ENCODE assay signal across 8 cellular contexts in genomic region chr1:115112496-115113375, GRCh38. TPM values are rescaled to one million over a fixed set of nuclear protein-coding genes. Genes with fewer than 3 reads are reported as not detected.
DNase-seq lines count a peak whose midpoint lies in the region; ATAC-seq, FAIRE-seq and TF ChIP-seq lines count a peak whose summit lies in the region.

No MANE protein-coding gene starts in this region.

- H4K20me1 ChIP-seq in GM12878 (ENCODE audit: control insufficient read depth, insufficient read depth), result peaks cover 4% of the 10 kb centered on the region; the same call in 1 of the 2 replicates

- TF ChIP-seq EP300 in GM12878 (IDR thresholded peaks at IDR 0.05; ENCODE audit: borderline replicate concordance in 1 of 2, control insufficient read depth in 1 of 2, low read depth in 2 of 2, low read length in 2 of 2), result no peak

- in situ Hi-C loops in GM13976 (cut with MboI; ENCODE audit: low sequenced_read_pairs, unreplicated experiment), result no loop called here
- in situ Hi-C loops in GM12878 (cut with MboI), result loop anchor here (5.0 kb wide), 1 partner anchor 135 kb away; no protein-coding TSS in a partner anchor

- ATAC-seq in GM12878 (peak; percentile 70), left lobe of liver (peak; percentile 86), HG02884 (IDR thresholded peaks at IDR 0.05; ENCODE audit: unreplicated experiment) (no peak), HG03432 (IDR thresholded peaks at IDR 0.05; ENCODE audit: unreplicated experiment) (no peak)

- H3K27me3 ChIP-seq in ACC112 (ENCODE audit: insufficient read depth, low read length), result no peaks in the 10 kb centered on the region
- H3K27me3 ChIP-seq in GM12878 (replicated peaks in 1 of 2; ENCODE audit: control insufficient read depth in 2 of 2, insufficient read depth in 2 of 2, low read length in 1 of 2), result no peaks in the 10 kb centered on the region; a peak in 1 of 4 replicates

- H3K4me3 ChIP-seq in ACC112 (ENCODE audit: low read depth, low read length) (no peak overlapping the region), GM12878 (no peak overlapping the region)

- H3K27ac ChIP-seq in ACC112 (ENCODE audit: low read depth, low read length) (no peak overlapping the region), GM12878 (ENCODE audit: control insufficient read depth, insufficient read depth) (no peak overlapping the region)

- TF ChIP-seq CTCF in GM13976 (IDR thresholded peaks at IDR 0.05; ENCODE audit: borderline replicate concordance, control extremely low read depth, extremely low read depth, insufficient read depth, missing control alignments) (peak; percentile 95), GM12878 (IDR thresholded peaks at IDR 0.05 in 2 of 3, conservative IDR thresholded peaks at IDR 0.05 in 1 of 3; ENCODE audit: control insufficient read depth in 2 of 3, extremely low read depth in 1 of 3, insufficient read depth in 1 of 3, low read depth in 3 of 3, low read length in 3 of 3) (peak; percentile 77 to 95 (median 90))

- FAIRE-seq in GM12878 (lab: Jason Lieb, UNC), result no peak

- no peak overlapping the region for H3K27ac Mint-ChIP-seq in T-helper 2 cell treated with Interferon-gamma antibody and Interleukin-4, amounts not matched to agents 5 μg/mL and 100 μg/mL, for 36 hours

- H3K4me1 Mint-ChIP-seq in T-helper 2 cell treated with Interferon-gamma antibody and Interleukin-4, amounts not matched to agents 5 μg/mL and 100 μg/mL, for 36 hours (ENCODE audit: low read depth), result peaks cover 5% of the 10 kb centered on the region

- no peaks in the 10 kb centered on the region for H3K9me3 ChIP-seq in GM12878 (replicated peaks; ENCODE audit: control insufficient read depth, insufficient read depth, low read length)

- RAD21 ChIA-PET in GM12878 (lab: Charles Lee; ENCODE audit: unreplicated experiment), result interaction anchor here (1.0 to 4.5 kb wide), 17 partner anchors 10 to 766 kb away, joined by 3 to 43 read pairs (median 6); partner anchors contain the start of gene TSPAN2

- no TSS peak for BruUV-seq in GM12878 (replicated peaks; lab: Mats Ljungman, UMichigan)

- H3K79me2 ChIP-seq in ACC112 (ENCODE audit: control insufficient read depth, insufficient read depth, low read length, unreplicated experiment), result no peaks in the 10 kb centered on the region
- no peaks in the 10 kb centered on the region for H3K79me2 ChIP-seq in GM12878 (ENCODE audit: control insufficient read depth, insufficient read depth, low read length)

- H3K9ac ChIP-seq in GM12878 (ENCODE audit: control insufficient read depth, insufficient read depth, low read length), result no peak overlapping the region

- CTCF ChIA-PET in GM12878 (lab: Yijun Ruan, JAX), result interaction anchor here (0.6 to 5.2 kb wide), 42 partner anchors 8 to 775 kb away, joined by 3 to 138 read pairs (median 5); partner anchors contain the start of gene TSPAN2

- no peaks in the 10 kb centered on the region for H3K36me3 ChIP-seq in ACC112 (ENCODE audit: insufficient read depth, low read length)
- H3K36me3 ChIP-seq in GM12878 (ENCODE audit: control insufficient read depth in 2 of 2, insufficient read depth in 2 of 2, low read length in 1 of 2), result no peaks in the 10 kb centered on the region

- intact Hi-C loops in GM12878 (cut with micrococcal nuclease; ENCODE audit: unreplicated experiment), result loop anchor here (1.0 kb wide), 2 partner anchors 60 to 133 kb away; no protein-coding TSS in a partner anchor

- WGBS in GM12878 (ENCODE audit: insufficient coverage, insufficient replicate concordance, low lambda C conversion rate, missing lambda C conversion rate), result 25% methylated on average over 18 of the region's 18 CpGs

- TF ChIP-seq POLR2A in GM12878 (IDR thresholded peaks at IDR 0.05; ENCODE audit: low read depth, low read length), result no peak

- no peaks in the 10 kb centered on the region for H3K36me3 Mint-ChIP-seq in T-helper 2 cell treated with Interferon-gamma antibody and Interleukin-4, amounts not matched to agents 5 μg/mL and 100 μg/mL, for 36 hours (ENCODE audit: low read depth)

- peak; percentile 83 for TF ChIP-seq RAD21 in GM12878 (IDR thresholded peaks at IDR 0.05; ENCODE audit: insufficient read depth, low read depth, low read length)

- H2AFZ ChIP-seq in ACC112 (ENCODE audit: low read length, unreplicated experiment) (peak overlapping the region; percentile 67), GM12878 (ENCODE audit: control insufficient read depth, low read depth, low read length) (no peak overlapping the region)

- DNase-seq in GM13976 (ENCODE audit: low spot score) (no peak), GM12878 (ENCODE audit: low read depth, low spot score) (no peak), left lobe of liver (ENCODE audit: low spot score) (no peak)
- peak; percentile 11 for DNase-seq in T-helper 2 cell treated with Interferon-gamma antibody and Interleukin-4, amounts not matched to agents 5 μg/mL and 100 μg/mL, for 36 hours (ENCODE audit: low spot score)
- peak; percentile 20 for DNase-seq in stimulated activated CD8-positive, alpha-beta memory T cell treated with anti-CD3 and anti-CD28 coated beads, Interleukin-12 subunit alpha, Interleukin-12 subunit beta, amount 100 ng/mL, for 4 hours (ENCODE audit: low read depth)

- no peak overlapping the region for H3K4me3 Mint-ChIP-seq in T-helper 2 cell treated with Interferon-gamma antibody and Interleukin-4, amounts not matched to agents 5 μg/mL and 100 μg/mL, for 36 hours

- POLR2A ChIA-PET in GM12878 (lab: Charles Lee), result interaction anchor here (0.7 to 0.9 kb wide), 2 partner anchors 14 to 133 kb away, joined by 3 to 4 read pairs; no protein-coding TSS in a partner anchor

- H3K9me3 Mint-ChIP-seq in T-helper 2 cell treated with Interferon-gamma antibody and Interleukin-4, amounts not matched to agents 5 μg/mL and 100 μg/mL, for 36 hours, result no peaks in the 10 kb centered on the region

- H3K27me3 Mint-ChIP-seq in T-helper 2 cell treated with Interferon-gamma antibody and Interleukin-4, amounts not matched to agents 5 μg/mL and 100 μg/mL, for 36 hours (ENCODE audit: low read depth), result peaks cover 3% of the 10 kb centered on the region

- H3K4me2 ChIP-seq in GM12878 (ENCODE audit: control insufficient read depth, insufficient read depth), result no peak overlapping the region

- SMC1A ChIA-PET in GM12878 (lab: Charles Lee; ENCODE audit: uncharacterized antibody, unreplicated experiment), result interaction anchor here (0.9 to 5.2 kb wide), 26 partner anchors 10 to 397 kb away, joined by 3 to 82 read pairs (median 6); no protein-coding TSS in a partner anchor

- H3K4me1 ChIP-seq in ACC112 (ENCODE audit: control insufficient read depth, insufficient read depth, low read length, unreplicated experiment) (peaks cover 32% of the 10 kb centered on the region), GM12878 (ENCODE audit: control insufficient read depth, insufficient read depth, low read length) (no peaks in the 10 kb centered on the region)

TF ChIP-seq in GM12878, 131 proteins besides CTCF, POLR2A, EP300 and RAD21:
- TF ChIP-seq SMARCA5 (IDR thresholded peaks at IDR 0.05) (no peak), SMC3 (IDR thresholded peaks at IDR 0.05; ENCODE audit: borderline replicate concordance, low read length) (peak; percentile 75; the same call in 1 of the 2 replicates), IKZF1 (conservative IDR thresholded peaks at IDR 0.05) (0 out of 2 replicates have a peak, but pooled peaks have one; percentile 23)

RNA-seq across cellular contexts. Expression of gene TSPAN2, which starts 23.4 kb away (rescaled TPM):
- total RNA-seq in GM12878 (2013; cell fraction: nucleolus; rRNA removed), result 1.0 TPM in 2 replicates
- total RNA-seq in GM12878 (2014; rRNA removed), result under 0.01 TPM in 1 of 2 replicates, not detected in the other
- not detected in 2 replicates for total RNA-seq in GM12878 (2014; rRNA removed; fragmentation: Illumina TruSeq; extraction: Trizol)
- total RNA-seq in GM12878 (2021), result not detected in 2 replicates
- not detected for polyA plus RNA-seq in GM12878 (2011; ENCODE audit: low read depth)
- polyA plus RNA-seq in GM12878 (2011; rRNA removed), result 0.73 and 1.1 TPM in 2 replicates
- 0.27 and 0.34 TPM in 2 replicates for polyA plus RNA-seq in GM12878 (2011; cell fraction: cytosol; rRNA removed)
- polyA plus RNA-seq in GM12878 (2011; cell fraction: nucleus; rRNA removed), result 0.38 and 0.91 TPM in 2 replicates
- not detected in 2 replicates for polyA plus RNA-seq in GM12878 (2012)
- not detected in 2 replicates for polyA plus RNA-seq in GM12878 (2014; fragmentation: Illumina TruSeq; extraction: Trizol)
- not detected for polyA plus RNA-seq in GM12878 (2014; fragmentation: Nextera tagmentation; extraction: Ambion mirVana)
- not detected in 2 replicates for polyA plus RNA-seq in GM12878 (2014; rRNA removed)
- not detected for polyA plus RNA-seq in GM12878 (2016; fragmentation: Nextera tagmentation; extraction: Ambion mirVana)
- 0.46 and 0.66 TPM in 2 replicates for polyA minus RNA-seq in GM12878 (2011; rRNA and poly(A)+ RNA removed)
- polyA minus RNA-seq in GM12878 (2011; cell fraction: cytosol; rRNA and poly(A)+ RNA removed), result not detected in 2 replicates
- 0.12 TPM in 1 of 2 replicates, not detected in the other for polyA minus RNA-seq in GM12878 (2011; cell fraction: nucleus; rRNA and poly(A)+ RNA removed)
- total RNA-seq in left lobe of liver, result 0.60 TPM

Comparison
In these comparisons a context has a peak if more than half of its experiments do, and no peak if none do; other contexts are left out.
1. DNase-seq: peak in T-helper 2 cell treated with Interferon-gamma antibody and Interleukin-4, amounts not matched to agents 5 μg/mL and 100 μg/mL, for 36 hours (single experiment) and stimulated activated CD8-positive, alpha-beta memory T cell treated with anti-CD3 and anti-CD28 coated beads, Interleukin-12 subunit alpha, Interleukin-12 subunit beta, amount 100 ng/mL, for 4 hours (single experiment); none in GM13976 (single experiment), GM12878 (single experiment) and left lobe of liver (single experiment).
2. ATAC-seq: peak in GM12878 (single experiment) and left lobe of liver (single experiment); none in HG02884 (single experiment) and HG03432 (single experiment).